Comparison of ENCODE assay signal across 12 cellular contexts in genomic region chr19:42876596-42876995, GRCh38. TPM values are rescaled to one million over a fixed set of nuclear protein-coding genes. Genes with fewer than 3 reads are reported as not detected.
"Had no signal": no experiment of that assay in that cellular context is flagged by ENCODE, and none has a peak within 500 bp of the region (broad histone marks: within the 10 kb centered on the region; RNA-seq: fewer than 3 reads in every experiment).

No MANE protein-coding gene starts in this region.

RNA-seq across cellular contexts. Expression of gene PSG1, which starts 2.9 kb away (rescaled TPM):
- total RNA-seq: aorta; colonic mucosa; esophagus squamous epithelium; left ventricle myocardium inferior; mucosa of gallbladder; natural killer cell treated with Interleukin-12 subunit alpha and Interleukin-12 subunit beta and Interleukin-15 and Interleukin-18, amount 100 ng/mL, for 72 hours; posterior vena cava; right cardiac atrium; smooth muscle cell; T-helper 1 cell treated with Interleukin-12 subunit alpha and Interleukin-12 subunit beta and Interleukin-4 antibody, amounts not matched to agents 30 ng/mL and 1 ng/mL, for 36 hours; transverse colon had no signal
- polyA plus RNA-seq: aorta, right cardiac atrium, smooth muscle cell had no signal

RNA-seq across cellular contexts. Expression of gene PSG6, which starts 41.1 kb away (rescaled TPM):
- total RNA-seq: activated T-helper 17 cell treated with anti-CD3 and anti-CD28 coated beads, Interleukin-2, amount 50 U/mL, for 72 hours; aorta; colonic mucosa; esophagus squamous epithelium; left ventricle myocardium inferior; mucosa of gallbladder; natural killer cell treated with Interleukin-12 subunit alpha and Interleukin-12 subunit beta and Interleukin-15 and Interleukin-18, amount 100 ng/mL, for 72 hours; posterior vena cava; right cardiac atrium; smooth muscle cell; T-helper 1 cell treated with Interleukin-12 subunit alpha and Interleukin-12 subunit beta and Interleukin-4 antibody, amounts not matched to agents 30 ng/mL and 1 ng/mL, for 36 hours; transverse colon had no signal
- polyA plus RNA-seq: aorta, right cardiac atrium, smooth muscle cell had no signal
